ENCODE assay signal across 19 cellular contexts in the genomic region with DNA sequence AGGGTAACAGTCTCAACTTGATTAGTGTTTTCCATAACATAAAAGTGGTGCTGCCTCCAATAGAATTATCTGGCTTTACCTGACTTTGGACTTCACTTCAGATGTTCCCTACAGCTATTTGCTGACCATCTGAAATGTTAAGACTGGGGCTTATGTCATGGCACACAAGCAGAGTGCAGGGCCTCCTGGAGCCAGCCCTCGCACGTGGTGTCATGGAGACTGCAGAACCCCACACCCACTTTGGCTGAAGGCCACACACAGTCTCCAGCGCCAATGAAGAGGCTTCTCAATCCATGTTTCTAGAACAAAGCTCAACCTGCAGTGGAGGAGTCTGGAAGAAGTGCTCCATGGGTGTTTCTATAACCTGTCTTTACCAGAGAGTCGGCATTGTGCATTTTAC.
"Had no signal": no experiment of that assay in that cellular context is flagged by ENCODE, and none has a peak within 500 bp of the region (broad histone marks: within the 10 kb centered on the region; RNA-seq: fewer than 3 reads in every experiment).

No MANE protein-coding gene starts in this region.

- H3K36me3 Mint-ChIP-seq: naive thymus-derived CD8-positive, alpha-beta T cell; type B pancreatic cell had no signal

- DNase-seq: effector CD4-positive, alpha-beta T cell; endodermal cell; erythroblast; foreskin keratinocyte; head of caudate nucleus; kidney; left colon; mammary epithelial cell; mucosa of descending colon; naive thymus-derived CD8-positive, alpha-beta T cell; posterior cingulate gyrus; sigmoid colon; small intestine; stimulated activated CD4-positive, alpha-beta T cell treated with anti-CD3 and anti-CD28 coated beads, Interleukin-12 subunit alpha, Interleukin-12 subunit beta, amount 100 ng/mL, for 4 hours; stimulated activated naive CD4-positive, alpha-beta T cell treated with Interleukin-2 at 50 U/mL for 16 hours had no signal

- H3K4me3 Mint-ChIP-seq: endodermal cell; naive thymus-derived CD8-positive, alpha-beta T cell; type B pancreatic cell had no signal

- H3K36me3 ChIP-seq: right atrium auricular region, sigmoid colon had no signal

- H3K9me3 Mint-ChIP-seq: endodermal cell, type B pancreatic cell had no signal

- H3K27ac Mint-ChIP-seq: endodermal cell; naive thymus-derived CD8-positive, alpha-beta T cell; type B pancreatic cell had no signal

- ATAC-seq: foreskin keratinocyte; left colon; mucosa of descending colon; naive thymus-derived CD8-positive, alpha-beta T cell had no signal

- H3K27ac ChIP-seq: coronary artery, foreskin keratinocyte, hepatocyte, right atrium auricular region, sigmoid colon had no signal

- H3K4me1 Mint-ChIP-seq: endodermal cell; naive thymus-derived CD8-positive, alpha-beta T cell had no signal

- H3K27me3 Mint-ChIP-seq: naive thymus-derived CD8-positive, alpha-beta T cell; type B pancreatic cell had no signal

- H3K9me3 ChIP-seq: mucosa of descending colon, right atrium auricular region, sigmoid colon had no signal

- H3K27me3 ChIP-seq: foreskin keratinocyte, hepatocyte, right atrium auricular region, sigmoid colon had no signal

- H3K4me3 ChIP-seq: coronary artery, hepatocyte, mucosa of descending colon, right atrium auricular region, sigmoid colon had no signal
